ENCODE assay signal across 24 cellular contexts in the genomic region with DNA sequence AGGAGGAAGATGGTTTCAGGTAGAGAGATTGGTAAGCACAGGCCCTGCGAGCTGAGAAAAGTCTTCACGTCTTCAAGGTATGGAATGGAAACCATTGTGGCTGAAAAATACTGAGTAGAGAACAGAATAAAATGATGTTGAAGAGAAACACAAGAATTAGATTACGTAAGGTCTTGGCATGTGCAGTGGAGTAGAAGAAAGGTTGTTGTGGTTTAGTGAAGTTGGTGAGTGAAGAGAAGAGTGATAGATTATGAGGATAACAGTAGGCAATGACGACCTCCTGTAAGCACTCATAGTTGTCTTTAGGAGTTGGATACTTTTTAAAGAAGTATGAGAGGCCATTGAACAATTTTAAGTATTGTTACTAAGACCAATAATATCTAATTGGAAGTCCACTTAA.
"Had no signal": no experiment of that assay in that cellular context is flagged by ENCODE, and none has a peak within 500 bp of the region (broad histone marks: within the 10 kb centered on the region; RNA-seq: fewer than 3 reads in every experiment).

No MANE protein-coding gene starts in this region.

- ATAC-seq: activated naive CD8-positive, alpha-beta T cell treated with anti-CD3 and anti-CD28 coated beads, Interleukin-2, amount 50 U/mL, for 24 hours; esophagus mucosa; heart right ventricle; left lung; naive thymus-derived CD4-positive, alpha-beta T cell; WTC11 had no signal

- H3K4me3 ChIP-seq: heart right ventricle, left lung, lung, thoracic aorta, vagina had no signal

- DNase-seq: activated CD4-positive, alpha-beta memory T cell treated with anti-CD3 and anti-CD28 coated beads for 36 hours; activated CD4-positive, alpha-beta T cell treated with anti-CD3 and anti-CD28 coated beads for 4 hours; activated effector memory CD4-positive, alpha-beta T cell treated with Interleukin-2 at 50 U/mL for 16 hours; activated naive CD4-positive, alpha-beta T cell treated with anti-CD3 and anti-CD28 coated beads, Interleukin-2, amount 50 U/mL, for 16 hours; activated naive CD8-positive, alpha-beta T cell treated with anti-CD3 and anti-CD28 coated beads, Interleukin-2, amount 50 U/mL, for 24 hours; activated T-cell treated with anti-CD3 and anti-CD28 coated beads, Interleukin-2, amount 50 U/mL, for 48 hours; aorta; brain microvascular endothelial cell; caudate nucleus; dermis blood vessel endothelial cell; effector CD8-positive, alpha-beta T cell; heart right ventricle; kidney; left lung; naive thymus-derived CD4-positive, alpha-beta T cell; occipital lobe; stimulated activated CD4-positive, alpha-beta T cell treated with anti-CD3 and anti-CD28 coated beads, Interleukin-4, amount 100 ng/mL, for 24 hours; stimulated activated naive CD4-positive, alpha-beta T cell treated with Interleukin-2 at 50 U/mL for 16 hours; T1000 had no signal

- H3K36me3 ChIP-seq: brain microvascular endothelial cell, heart right ventricle, left lung, thoracic aorta, vagina had no signal

- H3K9me3 ChIP-seq: left lung, thoracic aorta, vagina had no signal

- H3K27me3 ChIP-seq: brain microvascular endothelial cell, heart right ventricle, left lung, vagina had no signal

- H3K27ac ChIP-seq: brain microvascular endothelial cell, heart right ventricle, left lung, thoracic aorta, vagina had no signal

- H3K4me1 ChIP-seq: heart right ventricle, left lung, vagina had no signal
